ENCODE assay signal across 23 cellular contexts in the genomic region with DNA sequence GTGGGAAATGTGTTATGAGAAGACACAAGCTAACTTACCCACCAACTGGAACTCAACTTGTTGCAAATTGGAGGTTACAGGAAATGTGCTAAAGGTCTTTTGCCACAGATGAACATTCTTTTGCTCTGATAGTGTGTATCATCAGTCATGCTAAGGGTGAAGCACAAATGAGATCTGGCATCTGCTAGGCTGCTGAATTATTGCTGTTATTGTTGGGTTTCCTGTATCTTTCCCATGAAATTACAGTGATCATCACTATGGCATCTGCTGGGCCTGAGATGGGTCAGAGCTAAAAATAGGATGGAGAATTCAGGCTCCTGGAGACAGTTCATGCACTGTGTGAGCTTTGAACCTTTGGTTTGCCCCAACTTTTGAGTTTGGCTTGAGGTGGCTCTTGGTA.
DNase-seq lines count a peak whose midpoint lies in the region; ATAC-seq and TF ChIP-seq lines count a peak whose summit lies in the region.
"Had no signal": no experiment of that assay in that cellular context is flagged by ENCODE, and none has a peak within 500 bp of the region (broad histone marks: within the 10 kb centered on the region; RNA-seq: fewer than 3 reads in every experiment).

No MANE protein-coding gene starts in this region.

- no peak for TF ChIP-seq POLR2A in right lobe of liver (IDR thresholded peaks at IDR 0.05)

- intact Hi-C loops in right lobe of liver (cut with DNase I), result no loop called here

- H3K4me3 ChIP-seq in BJ (ENCODE audit: low read depth, low read length), result no peak overlapping the region
- peak overlapping the region; percentile 57 for H3K4me3 ChIP-seq in Loucy (ENCODE audit: low read length, poor library complexity, severe bottlenecking)
- H3K4me3 ChIP-seq in right lobe of liver, result no peak overlapping the region
- H3K4me3 ChIP-seq: esophagus muscularis mucosa, HAP-1, hepatocyte, lung, ovary, uterus had no signal

- no peaks in the 10 kb centered on the region; the same call in 1 of the 2 replicates for H3F3A ChIP-seq in Loucy (ENCODE audit: low read depth)

- H3K36me3 ChIP-seq in BJ (ENCODE audit: control insufficient read depth, insufficient read depth, low read length), result no peaks in the 10 kb centered on the region
- no peaks in the 10 kb centered on the region for H3K36me3 ChIP-seq in Loucy (ENCODE audit: insufficient read depth, low read length)
- no peaks in the 10 kb centered on the region for H3K36me3 ChIP-seq in right lobe of liver
- H3K36me3 ChIP-seq: esophagus muscularis mucosa, HAP-1, ovary, uterus had no signal

- ATAC-seq in GM18502 (IDR thresholded peaks at IDR 0.05; ENCODE audit: poor library complexity, unreplicated experiment) (no peak), right lobe of liver (no peak), HG03045 (IDR thresholded peaks at IDR 0.05; ENCODE audit: unreplicated experiment) (no peak)
- ATAC-seq: effector memory CD8-positive, alpha-beta T cell; right cardiac atrium had no signal

- POLR2A ChIA-PET in BJ (lab: Charles Lee), result no interaction called here

- no peaks in the 10 kb centered on the region for H3K9me2 ChIP-seq in Loucy (replicated peaks; ENCODE audit: low read depth, low read length)

- no peak overlapping the region for H3K27ac ChIP-seq in right lobe of liver
- H3K27ac ChIP-seq: esophagus muscularis mucosa, hepatocyte, ovary, uterus had no signal

- no peaks in the 10 kb centered on the region for H3K79me2 ChIP-seq in Loucy (ENCODE audit: insufficient read depth, low read length)
- H3K79me2 ChIP-seq: hepatocyte had no signal

- no peak overlapping the region for H2AFZ ChIP-seq in Loucy (ENCODE audit: low read length)
- H2AFZ ChIP-seq: hepatocyte had no signal

- no peak for TF ChIP-seq CTCF in BJ (IDR thresholded peaks at IDR 0.05; ENCODE audit: insufficient read depth, low read depth, low read length)
- TF ChIP-seq CTCF in Loucy (conservative IDR thresholded peaks at IDR 0.05; ENCODE audit: low read length), result no peak
- TF ChIP-seq CTCF in right lobe of liver (IDR thresholded peaks at IDR 0.05), result no peak

- CTCF ChIA-PET in BJ (lab: Yijun Ruan, JAX), result no interaction called here

- H3K4me1 ChIP-seq in Loucy (ENCODE audit: insufficient read depth, low read length, poor library complexity, severe bottlenecking), result peaks cover 73% of the 10 kb centered on the region
- H3K4me1 ChIP-seq in right lobe of liver, result no peaks in the 10 kb centered on the region
- H3K4me1 ChIP-seq: esophagus muscularis mucosa, HAP-1, uterus had no signal

- DNase-seq in BJ (ENCODE audit: low read depth) (peak; percentile 31), dermis microvascular lymphatic vessel endothelial cell (ENCODE audit: low read depth in 2 of 2) (peak; percentile 24 to 30), myocyte (ENCODE audit: low read depth) (peak; percentile 75), right lobe of liver (no peak), NCI-H526 treated with DMSO at 0.1 percent for 48 hours (lab: John Stamatoyannopoulos, UW) (no peak)
- DNase-seq: activated CD8-positive, alpha-beta memory T cell treated with anti-CD3 and anti-CD28 coated beads for 24 hours; activated T-cell treated with anti-CD3 and anti-CD28 coated beads, Interleukin-2, amount 50 U/mL, for 48 hours; CD4-positive, alpha-beta memory T cell; effector memory CD8-positive, alpha-beta T cell; NCI-H1417; NCI-H2107; NCI-H524 treated with DMSO at 0.1 percent for 48 hours; ovary; right cardiac atrium; SW 1271; uterus had no signal

- H3K4me2 ChIP-seq in Loucy (ENCODE audit: low read depth, low read length, poor library complexity, severe bottlenecking), result peak overlapping the region; percentile 69
- H3K4me2 ChIP-seq: hepatocyte had no signal

- H3K9ac ChIP-seq in Loucy (ENCODE audit: low read depth, low read length, poor library complexity, severe bottlenecking), result peak overlapping the region; percentile 30

- H3K27me3 ChIP-seq in BJ (ENCODE audit: control insufficient read depth, insufficient read depth, low read length) (peaks cover 1% of the 10 kb centered on the region; the same call in 1 of the 2 replicates), Loucy (ENCODE audit: insufficient read depth, low read length, poor library complexity, severe bottlenecking) (no peaks in the 10 kb centered on the region), right lobe of liver (no peaks in the 10 kb centered on the region)
- H3K27me3 ChIP-seq: esophagus muscularis mucosa, hepatocyte, ovary, uterus had no signal

- no peaks in the 10 kb centered on the region for H3K9me3 ChIP-seq in Loucy (ENCODE audit: insufficient read depth, low read depth, low read length)
- no peaks in the 10 kb centered on the region for H3K9me3 ChIP-seq in right lobe of liver
- H3K9me3 ChIP-seq: esophagus muscularis mucosa, HAP-1, ovary, uterus had no signal

- no peaks in the 10 kb centered on the region for H4K20me1 ChIP-seq in Loucy (ENCODE audit: insufficient read depth, low read length, poor library complexity, severe bottlenecking)

Comparison
In these comparisons a context has a peak if more than half of its experiments do, and no peak if none do; other contexts are left out.
1. DNase-seq: peak in BJ (single experiment), dermis microvascular lymphatic vessel endothelial cell (2 of 2) and myocyte (single experiment); none in right lobe of liver (0 of 3) and NCI-H526 treated with DMSO at 0.1 percent for 48 hours (single experiment).